ENCODE assay signal across 17 cellular contexts in genomic region chr1:43525995-43526394, GRCh38. TPM values are rescaled to one million over a fixed set of nuclear protein-coding genes. Genes with fewer than 3 reads are reported as not detected.
A peak's percentile ranks its signal among the peaks of the same experiment; 100 is the strongest.
DNase-seq lines count a peak whose midpoint lies in the region; ATAC-seq and TF ChIP-seq lines count a peak whose summit lies in the region.
"Had no signal": no experiment of that assay in that cellular context is flagged by ENCODE, and none has a peak within 500 bp of the region (broad histone marks: within the 10 kb centered on the region; RNA-seq: fewer than 3 reads in every experiment).

No MANE protein-coding gene starts in this region.

- H3K9me3 Mint-ChIP-seq in naive thymus-derived CD4-positive, alpha-beta T cell = peaks cover 0 to 2% (median 0%) of the 10 kb centered on the region in 11 donors
- H3K9me3 Mint-ChIP-seq: CD8-positive, alpha-beta T cell; natural killer cell treated with Interleukin-12 subunit alpha and Interleukin-12 subunit beta and Interleukin-15 and Interleukin-18, amount 100 ng/mL, for 72 hours; WTC11 had no signal

- peaks cover 0 to 4% (median 0%) of the 10 kb centered on the region in 5 donors for H3K36me3 Mint-ChIP-seq in naive thymus-derived CD4-positive, alpha-beta T cell
- H3K36me3 Mint-ChIP-seq: activated naive CD8-positive, alpha-beta T cell; CD8-positive, alpha-beta T cell; WTC11 had no signal

- peaks cover 13 to 25% (median 17%) of the 10 kb centered on the region in 7 donors for H3K4me1 Mint-ChIP-seq in naive thymus-derived CD4-positive, alpha-beta T cell

- H3K27ac Mint-ChIP-seq in naive thymus-derived CD4-positive, alpha-beta T cell = no peak overlapping the region
- H3K27ac Mint-ChIP-seq: activated naive CD8-positive, alpha-beta T cell; CD8-positive, alpha-beta T cell; natural killer cell treated with Interleukin-12 subunit alpha and Interleukin-12 subunit beta and Interleukin-15 and Interleukin-18, amount 100 ng/mL, for 72 hours; WTC11 had no signal

- no peak overlapping the region for H3K4me3 Mint-ChIP-seq in naive thymus-derived CD4-positive, alpha-beta T cell
- H3K4me3 Mint-ChIP-seq: activated naive CD8-positive, alpha-beta T cell; CD8-positive, alpha-beta T cell; natural killer cell treated with Interleukin-12 subunit alpha and Interleukin-12 subunit beta and Interleukin-15 and Interleukin-18, amount 100 ng/mL, for 72 hours; WTC11 had no signal

- 0 out of 2 replicates have a peak overlapping the region, but pooled peaks have one; percentile 21 for H3K27ac ChIP-seq in PC-3 (ENCODE audit: low read length)
- no peak overlapping the region for H3K27ac ChIP-seq in osteoblast (ENCODE audit: low read depth, low read length)
- H3K27ac ChIP-seq in naive thymus-derived CD4-positive, alpha-beta T cell (ENCODE audit: low read depth, low read length) = no peak overlapping the region
- H3K27ac ChIP-seq: dorsolateral prefrontal cortex, left lung had no signal

- POLR2A ChIA-PET in PC-3 (lab: Charles Lee; ENCODE audit: unreplicated experiment) = no interaction called here
- POLR2A ChIA-PET in naive thymus-derived CD4-positive, alpha-beta T cell (lab: Charles Lee) = no interaction called here

- H3K27me3 ChIP-seq in PC-3 (ENCODE audit: low read length) = no peaks in the 10 kb centered on the region
- H3K27me3 ChIP-seq in osteoblast (ENCODE audit: insufficient read depth, low read length) = no peaks in the 10 kb centered on the region
- H3K27me3 ChIP-seq in naive thymus-derived CD4-positive, alpha-beta T cell (ENCODE audit: control insufficient read depth in 2 of 2, insufficient read depth in 2 of 2, low read length in 2 of 2) = peaks cover 9 to 13% of the 10 kb centered on the region in 2 donors
- H3K27me3 ChIP-seq: dorsolateral prefrontal cortex had no signal

- no peaks in the 10 kb centered on the region for H3K9me2 ChIP-seq in PC-3 (replicated peaks; ENCODE audit: low read length)

- H3F3A ChIP-seq in PC-3 (ENCODE audit: low read length, unreplicated experiment) = no peaks in the 10 kb centered on the region

- no peaks in the 10 kb centered on the region for H3K79me2 ChIP-seq in PC-3 (ENCODE audit: low read length)
- no peaks in the 10 kb centered on the region for H3K79me2 ChIP-seq in osteoblast (ENCODE audit: insufficient read depth, low read length)

- intact Hi-C loops in PC-3 (cut with micrococcal nuclease) = loop anchor here (5.0 kb wide), 1 partner anchor 299 kb away; no protein-coding TSS in a partner anchor
- intact Hi-C loops in head of caudate nucleus (cut with DNase I) = loop anchor here (10.0 kb wide), 3 partner anchors 71 to 409 kb away; partner anchors contain the start of genes ARTN and HYI
- intact Hi-C loops in naive thymus-derived CD4-positive, alpha-beta T cell (cut with micrococcal nuclease) = loop anchor here (5.0 kb wide), 3 partner anchors 126 to 421 kb away; partner anchors contain the start of genes IPO13 (in 2 of the 2) and KDM4A (in 1 of the 2)

- ATAC-seq in PC-3 = no peak
- no peak for ATAC-seq in GM18517 (IDR thresholded peaks at IDR 0.05; ENCODE audit: unreplicated experiment)
- ATAC-seq in naive thymus-derived CD4-positive, alpha-beta T cell = no peak
- ATAC-seq: CD8-positive, alpha-beta T cell; left lung; natural killer cell treated with Interleukin-12 subunit alpha and Interleukin-12 subunit beta and Interleukin-15 and Interleukin-18, amount 100 ng/mL, for 72 hours; WTC11 had no signal

- H2AFZ ChIP-seq in PC-3 (ENCODE audit: low read length) = no peak overlapping the region
- no peak overlapping the region for H2AFZ ChIP-seq in osteoblast (ENCODE audit: low read length)

- H3K9ac ChIP-seq in PC-3 (ENCODE audit: low read length) = no peak overlapping the region

- H3K4me3 ChIP-seq in PC-3 (ENCODE audit: low read length) (no peak overlapping the region), osteoblast (ENCODE audit: insufficient read depth, low read length) (no peak overlapping the region)
- no peak overlapping the region for H3K4me3 ChIP-seq in naive thymus-derived CD4-positive, alpha-beta T cell (ENCODE audit: low read length)
- H3K4me3 ChIP-seq: left lung had no signal

- peaks cover 41 to 56% (median 53%) of the 10 kb centered on the region in 5 donors for H3K27me3 Mint-ChIP-seq in naive thymus-derived CD4-positive, alpha-beta T cell

- H3K36me3 ChIP-seq in PC-3 (ENCODE audit: low read depth, low read length) = no peaks in the 10 kb centered on the region
- H3K36me3 ChIP-seq in osteoblast (ENCODE audit: insufficient read depth, low read length) = no peaks in the 10 kb centered on the region
- H3K36me3 ChIP-seq in naive thymus-derived CD4-positive, alpha-beta T cell (ENCODE audit: control insufficient read depth in 2 of 3, insufficient read depth in 3 of 3, low read length in 3 of 3) = no peaks in the 10 kb centered on the region
- H3K36me3 ChIP-seq: left lung had no signal

- H3K4me2 ChIP-seq in PC-3 (ENCODE audit: low read length) = no peak overlapping the region
- no peak overlapping the region for H3K4me2 ChIP-seq in osteoblast (ENCODE audit: insufficient read depth, low read length)

- peak; percentile 77 for DNase-seq in GM03348 (ENCODE audit: low spot score)
- DNase-seq in PC-3 = peak; percentile 71
- DNase-seq in dermis blood vessel endothelial cell = peak; percentile 44
- DNase-seq in osteoblast (ENCODE audit: insufficient read length, low spot score, missing footprints) = peak; percentile 95
- no peak for DNase-seq in NCI-H82 (lab: John Stamatoyannopoulos, UW)
- DNase-seq in head of caudate nucleus = no peak
- no peak for DNase-seq in naive thymus-derived CD4-positive, alpha-beta T cell
- DNase-seq: CD8-positive, alpha-beta T cell; left lung; NCI-H1105 treated with DMSO at 0.1 percent for 48 hours; SIG-M5; small intestine had no signal

- CTCF ChIA-PET in PC-3 (lab: Charles Lee) = no interaction called here
- CTCF ChIA-PET in naive thymus-derived CD4-positive, alpha-beta T cell (lab: Charles Lee) = interaction anchor here (1.5 to 1.7 kb wide), 2 partner anchors 18 to 516 kb away, joined by 3 read pairs; no protein-coding TSS in a partner anchor

- H4K20me1 ChIP-seq in PC-3 (ENCODE audit: low read length) (no peaks in the 10 kb centered on the region), osteoblast (ENCODE audit: insufficient read depth, low read length) (no peaks in the 10 kb centered on the region)

- TF ChIP-seq CTCF in PC-3 (conservative IDR thresholded peaks at IDR 0.05; ENCODE audit: low read depth, low read length) (no peak), osteoblast (IDR thresholded peaks at IDR 0.05; ENCODE audit: extremely low read depth, low read depth, low read length) (no peak)

- BruUV-seq in PC-3 (replicated peaks; lab: Mats Ljungman, UMichigan) = no TSS peak

- H3K4me1 ChIP-seq in PC-3 (ENCODE audit: insufficient read depth, low read length) = peaks cover 41% of the 10 kb centered on the region
- peaks cover 16% of the 10 kb centered on the region for H3K4me1 ChIP-seq in osteoblast (ENCODE audit: insufficient read depth, low read length)
- H3K4me1 ChIP-seq in naive thymus-derived CD4-positive, alpha-beta T cell (ENCODE audit: control insufficient read depth in 2 of 2, insufficient read depth in 2 of 2, low read length in 2 of 2) = peaks cover 0 to 3% of the 10 kb centered on the region in 2 donors

- H3K9me3 ChIP-seq in PC-3 (ENCODE audit: low read length) = no peaks in the 10 kb centered on the region
- no peaks in the 10 kb centered on the region for H3K9me3 ChIP-seq in osteoblast (ENCODE audit: low read depth, low read length)
- H3K9me3 ChIP-seq in naive thymus-derived CD4-positive, alpha-beta T cell (ENCODE audit: control insufficient read depth in 2 of 3, low read length in 3 of 3) = no peaks in the 10 kb centered on the region
- H3K9me3 ChIP-seq: left lung had no signal

RNA-seq across cellular contexts. Expression of gene PTPRF, which starts 4.7 kb away (rescaled TPM):
- total RNA-seq in PC-3 (2014; rRNA removed) (67.4 and 100 TPM in 2 replicates), dermis blood vessel endothelial cell (108 and 353 TPM in 2 replicates), osteoblast (12.1 and 13.0 TPM in 2 replicates)
- total RNA-seq in naive thymus-derived CD4-positive, alpha-beta T cell = 1 to 10 TPM in 2 of 5 experiments, under 1 TPM in 1, not detected in 2; 0.49 to 2.3 (median 1.8) TPM
- polyA plus RNA-seq in naive thymus-derived CD4-positive, alpha-beta T cell = not detected

Comparison
In these comparisons a context has a peak if more than half of its experiments do, and no peak if none do; other contexts are left out.
1. DNase-seq: peak in GM03348 (single experiment), PC-3 (single experiment), dermis blood vessel endothelial cell (single experiment) and osteoblast (single experiment); none in NCI-H82 (single experiment), head of caudate nucleus (0 of 42) and naive thymus-derived CD4-positive, alpha-beta T cell (0 of 9).